ENCODE assay signal across 11 cellular contexts in genomic region chr4:108058685-108059440, GRCh38.
DNase-seq lines count a peak whose midpoint lies in the region; ATAC-seq and TF ChIP-seq lines count a peak whose summit lies in the region.
"Had no signal": no experiment of that assay in that cellular context is flagged by ENCODE, and none has a peak within 500 bp of the region (broad histone marks: within the 10 kb centered on the region; RNA-seq: fewer than 3 reads in every experiment).

No MANE protein-coding gene starts in this region.

- peaks cover 2% of the 10 kb centered on the region for H3K4me1 ChIP-seq in Caco-2

- H3K27me3 Mint-ChIP-seq in Caco-2 (ENCODE audit: insufficient read depth, unreplicated experiment) (no peaks in the 10 kb centered on the region), mesothelial cell of epicardium (ENCODE audit: low read depth) (no peaks in the 10 kb centered on the region)

- H3K36me3 Mint-ChIP-seq in Caco-2 (ENCODE audit: insufficient read depth, unreplicated experiment): no peaks in the 10 kb centered on the region
- H3K36me3 Mint-ChIP-seq in activated naive CD4-positive, alpha-beta T cell treated with anti-CD3 and anti-CD28 coated beads, Interleukin-2, amount 50 U/mL, for 72 hours: peaks cover 8 to 43% of the 10 kb centered on the region in 2 donors
- H3K36me3 Mint-ChIP-seq in mesothelial cell of epicardium: peaks cover 5% of the 10 kb centered on the region

- POLR2A ChIA-PET in Caco-2 (lab: Charles Lee): interaction anchor here (0.5 to 0.6 kb wide), 2 partner anchors 69 to 512 kb away, joined by 3 to 5 read pairs; no protein-coding TSS in a partner anchor

- H3K9me3 ChIP-seq in Caco-2: no peaks in the 10 kb centered on the region

- CTCF ChIA-PET in Caco-2 (lab: Charles Lee): no interaction called here

- intact Hi-C loops in Caco-2 (cut with micrococcal nuclease; ENCODE audit: unreplicated experiment): no loop called here

- no peaks in the 10 kb centered on the region for H3K27me3 ChIP-seq in Caco-2 (replicated peaks; ENCODE audit: control insufficient read depth, insufficient read depth, low read length)

- H3K4me3 ChIP-seq in Caco-2 (ENCODE audit: low read depth, low read length): no peak overlapping the region

- peak; percentile 36 to 55 for DNase-seq in Caco-2
- DNase-seq in HuH-7 (ENCODE audit: low spot score): peak; percentile 58
- DNase-seq in activated naive CD4-positive, alpha-beta T cell treated with anti-CD3 and anti-CD28 coated beads, Interleukin-2, amount 50 U/mL, for 72 hours (ENCODE audit: low spot score in 2 of 2): no peak
- DNase-seq in mesothelial cell of epicardium (ENCODE audit: low spot score in 2 of 2, unreplicated experiment in 2 of 2): no peak
- DNase-seq: head of caudate nucleus, NCI-H1092 had no signal

- peak overlapping the region; percentile 81 for H3K27ac Mint-ChIP-seq in Caco-2 (ENCODE audit: unreplicated experiment)
- peak overlapping the region; percentile 11 to 76 for H3K27ac Mint-ChIP-seq in activated naive CD4-positive, alpha-beta T cell treated with anti-CD3 and anti-CD28 coated beads, Interleukin-2, amount 50 U/mL, for 72 hours
- H3K27ac Mint-ChIP-seq in mesothelial cell of epicardium: peak overlapping the region; percentile 35

- ATAC-seq in activated naive CD4-positive, alpha-beta T cell treated with anti-CD3 and anti-CD28 coated beads, Interleukin-2, amount 50 U/mL, for 72 hours: no peak
- no peak for ATAC-seq in GM19351 (IDR thresholded peaks at IDR 0.05; ENCODE audit: unreplicated experiment)
- no peak for ATAC-seq in GM21390 (IDR thresholded peaks at IDR 0.05; ENCODE audit: unreplicated experiment)
- no peak for ATAC-seq in HG02885 (IDR thresholded peaks at IDR 0.05; ENCODE audit: poor library complexity, unreplicated experiment)
- ATAC-seq in HG03097 (IDR thresholded peaks at IDR 0.05; ENCODE audit: low FRiP score, unreplicated experiment): no peak
- ATAC-seq: Right ventricle myocardium inferior had no signal

- no peaks in the 10 kb centered on the region for H3K9me3 Mint-ChIP-seq in Caco-2 (ENCODE audit: unreplicated experiment)
- H3K9me3 Mint-ChIP-seq in activated naive CD4-positive, alpha-beta T cell treated with anti-CD3 and anti-CD28 coated beads, Interleukin-2, amount 50 U/mL, for 72 hours: no peaks in the 10 kb centered on the region
- no peaks in the 10 kb centered on the region for H3K9me3 Mint-ChIP-seq in mesothelial cell of epicardium

- BruUV-seq in Caco-2 (replicated peaks; lab: Mats Ljungman, UMichigan): no TSS peak

- H3K4me1 Mint-ChIP-seq in Caco-2 (ENCODE audit: low read depth, unreplicated experiment) (peaks cover 6% of the 10 kb centered on the region), mesothelial cell of epicardium (no peaks in the 10 kb centered on the region)

- H3K36me3 ChIP-seq in Caco-2 (ENCODE audit: control insufficient read depth, insufficient read depth, low read length): no peaks in the 10 kb centered on the region

- peak overlapping the region; percentile 12 for H3K4me3 Mint-ChIP-seq in Caco-2 (ENCODE audit: unreplicated experiment)
- H3K4me3 Mint-ChIP-seq in mesothelial cell of epicardium: no peak overlapping the region

- no peak for TF ChIP-seq CTCF in Caco-2 (IDR thresholded peaks at IDR 0.05; ENCODE audit: insufficient read depth in 1 of 2, low read depth in 1 of 2, low read length in 1 of 2, severe bottlenecking in 1 of 2, unreplicated experiment in 1 of 2)
- no peak for TF ChIP-seq CTCF in mesothelial cell of epicardium (IDR thresholded peaks at IDR 0.05; ENCODE audit: unreplicated experiment)

Comparison
In these comparisons a context has a peak if more than half of its experiments do, and no peak if none do; other contexts are left out.
1. DNase-seq: peak in Caco-2 (2 of 2) and HuH-7 (single experiment); none in activated naive CD4-positive, alpha-beta T cell treated with anti-CD3 and anti-CD28 coated beads, Interleukin-2, amount 50 U/mL, for 72 hours (0 of 2) and mesothelial cell of epicardium (0 of 2).
2. Peak in every context shown above with its lines, with median percentiles within 50 percentile points of each other: H3K27ac Mint-ChIP-seq.